ENCODE assay signal across 8 cellular contexts in genomic region chr12:111842556-111843396, GRCh38. TPM values are rescaled to one million over a fixed set of nuclear protein-coding genes. Genes with fewer than 3 reads are reported as not detected.
DNase-seq lines count a peak whose midpoint lies in the region; ATAC-seq and TF ChIP-seq lines count a peak whose summit lies in the region.

No MANE protein-coding gene starts in this region.

- DNase-seq in Daoy (ENCODE audit: low read depth): peak; percentile 19
- DNase-seq in LNCaP clone FGC (ENCODE audit: low read depth): no peak
- peak; percentile 49 for DNase-seq in activated naive CD4-positive, alpha-beta T cell treated with anti-CD3 and anti-CD28 coated beads, Interleukin-2, amount 10 ng/mL, durations not matched to agents 7 days and 5 days
- DNase-seq in left ventricle myocardium superior: no peak
- no peak for DNase-seq in gastrocnemius medialis
- DNase-seq in pons (ENCODE audit: low spot score): no peak
- DNase-seq in hippocampal formation (lab: John Stamatoyannopoulos, UW): no peak

- H3K27me3 ChIP-seq in gastrocnemius medialis: no peaks in the 10 kb centered on the region

- peaks cover 0 to 11% of the 10 kb centered on the region in 2 donors for H3K36me3 ChIP-seq in gastrocnemius medialis

- H3K9me3 ChIP-seq in gastrocnemius medialis: no peaks in the 10 kb centered on the region

- H3K4me1 Mint-ChIP-seq in activated naive CD4-positive, alpha-beta T cell treated with anti-CD3 and anti-CD28 coated beads, Interleukin-2, amount 10 ng/mL, durations not matched to agents 7 days and 5 days: peaks cover 59% of the 10 kb centered on the region

- ATAC-seq in GM21737 (IDR thresholded peaks at IDR 0.05; ENCODE audit: unreplicated experiment): peak; percentile 18
- ATAC-seq in left ventricle myocardium superior: peak; percentile 14
- peak; percentile 10 for ATAC-seq in gastrocnemius medialis

- no peaks in the 10 kb centered on the region for H3K9me3 Mint-ChIP-seq in activated naive CD4-positive, alpha-beta T cell treated with anti-CD3 and anti-CD28 coated beads, Interleukin-2, amount 10 ng/mL, durations not matched to agents 7 days and 5 days

- H3K27me3 Mint-ChIP-seq in activated naive CD4-positive, alpha-beta T cell treated with anti-CD3 and anti-CD28 coated beads, Interleukin-2, amount 10 ng/mL, durations not matched to agents 7 days and 5 days: no peaks in the 10 kb centered on the region

- H3K4me3 Mint-ChIP-seq in activated naive CD4-positive, alpha-beta T cell treated with anti-CD3 and anti-CD28 coated beads, Interleukin-2, amount 10 ng/mL, durations not matched to agents 7 days and 5 days: peak overlapping the region; percentile 98

- H3K4me3 ChIP-seq in LNCaP clone FGC (ENCODE audit: low read depth, low read length): peak overlapping the region; percentile 90
- peak overlapping the region; percentile 54 to 93 (median 84) for H3K4me3 ChIP-seq in gastrocnemius medialis

- in situ Hi-C loops in gastrocnemius medialis (cut with MboI; ENCODE audit: low sequenced_read_pairs in 4 of 4): no loop called here

- peak overlapping the region; percentile 94 for H3K27ac Mint-ChIP-seq in activated naive CD4-positive, alpha-beta T cell treated with anti-CD3 and anti-CD28 coated beads, Interleukin-2, amount 10 ng/mL, durations not matched to agents 7 days and 5 days

- CTCF ChIA-PET in activated naive CD4-positive, alpha-beta T cell treated with anti-CD3 and anti-CD28 coated beads, Interleukin-2, amount 10 ng/mL, durations not matched to agents 7 days and 5 days (lab: Charles Lee): interaction anchor here (1.1 to 1.3 kb wide), 2 partner anchors 16 to 30 kb away, joined by 3 to 4 read pairs; no protein-coding TSS in a partner anchor

- TF ChIP-seq POLR2A in gastrocnemius medialis (IDR thresholded peaks at IDR 0.05): no peak

- H3K36me3 Mint-ChIP-seq in activated naive CD4-positive, alpha-beta T cell treated with anti-CD3 and anti-CD28 coated beads, Interleukin-2, amount 10 ng/mL, durations not matched to agents 7 days and 5 days: peaks cover 48% of the 10 kb centered on the region

- H3K27ac ChIP-seq in gastrocnemius medialis: peak overlapping the region; percentile 82 to 96 (median 90)

- no peak for TF ChIP-seq CTCF in LNCaP clone FGC (IDR thresholded peaks at IDR 0.05; ENCODE audit: control insufficient read depth, extremely low read depth, insufficient read depth)
- TF ChIP-seq CTCF in gastrocnemius medialis (IDR thresholded peaks at IDR 0.05 in 4 of 5, conservative IDR thresholded peaks at IDR 0.05 in 1 of 5): no peak

- intact Hi-C loops in left ventricle myocardium superior (cut with micrococcal nuclease): no loop called here
- intact Hi-C loops in gastrocnemius medialis (cut with DNase I; ENCODE audit: low total_unique reads): loop anchor here (5.0 kb wide), 1 partner anchor 170 kb away; the partner anchor contains the start of genes ERP29 and TMEM116

- peaks cover 35 to 41% of the 10 kb centered on the region in 2 donors for H3K4me1 ChIP-seq in gastrocnemius medialis

RNA-seq across cellular contexts. Expression of gene MAPKAPK5, which starts 0.7 kb away (rescaled TPM):
- 68.7 and 78.8 TPM in 2 replicates for total RNA-seq in Daoy (2014; rRNA removed; shearing (Covaris generic))
- total RNA-seq in left ventricle myocardium superior (24.8 TPM), gastrocnemius medialis (10 to 100 TPM; 32.3 to 57.8 (median 48.0) TPM)

Comparison
In these comparisons a context has a peak if more than half of its experiments do, and no peak if none do; other contexts are left out.
1. DNase-seq: peak in Daoy (single experiment) and activated naive CD4-positive, alpha-beta T cell treated with anti-CD3 and anti-CD28 coated beads, Interleukin-2, amount 10 ng/mL, durations not matched to agents 7 days and 5 days (single experiment); none in LNCaP clone FGC (single experiment), left ventricle myocardium superior (single experiment), gastrocnemius medialis (0 of 2), pons (single experiment) and hippocampal formation (0 of 2).
2. Peak in every context shown above with its lines, with median percentiles within 50 percentile points of each other: ATAC-seq.